In the genomic region with DNA sequence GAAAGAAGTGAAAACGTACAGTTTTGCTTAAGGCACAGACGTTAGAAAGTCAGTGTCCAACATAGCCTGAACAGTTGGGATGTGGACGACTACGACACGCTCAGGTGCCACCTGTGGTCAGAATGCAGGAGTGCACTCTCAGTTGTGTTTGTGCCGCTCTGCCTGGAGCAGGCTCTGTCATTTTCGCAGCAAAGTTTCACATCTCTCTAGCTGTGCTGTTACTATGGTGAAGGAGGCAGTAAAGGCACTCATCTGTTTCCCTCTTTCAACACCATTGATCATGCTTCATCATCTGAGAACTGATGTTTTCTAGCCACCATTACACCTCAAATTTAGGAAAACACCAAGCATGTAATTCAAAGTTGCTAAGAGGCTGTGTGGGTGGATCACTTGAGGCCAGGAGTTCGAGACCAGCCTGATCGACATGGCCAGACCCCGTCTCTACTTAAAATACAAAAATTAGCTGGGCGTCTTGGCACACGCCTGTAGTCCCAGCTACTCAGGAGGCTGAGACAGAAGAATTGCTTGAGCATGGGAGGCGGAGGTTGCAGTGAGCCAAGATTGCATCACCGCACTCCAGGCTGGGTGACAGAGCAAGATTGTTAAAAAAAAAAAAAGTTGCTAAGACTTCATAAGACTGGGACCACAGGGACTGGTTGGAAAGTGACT, we compare ENCODE assay signal across 1 cellular context.
A peak's percentile ranks its signal among the peaks of the same experiment; 100 is the strongest.
TF ChIP-seq lines count a peak whose summit lies in the region.

No MANE protein-coding gene starts in this region.

TF ChIP-seq in K562, 482 proteins besides CTCF, POLR2A, EP300 and RAD21 (continued from another document):
- TF ChIP-seq, protein P1, sequence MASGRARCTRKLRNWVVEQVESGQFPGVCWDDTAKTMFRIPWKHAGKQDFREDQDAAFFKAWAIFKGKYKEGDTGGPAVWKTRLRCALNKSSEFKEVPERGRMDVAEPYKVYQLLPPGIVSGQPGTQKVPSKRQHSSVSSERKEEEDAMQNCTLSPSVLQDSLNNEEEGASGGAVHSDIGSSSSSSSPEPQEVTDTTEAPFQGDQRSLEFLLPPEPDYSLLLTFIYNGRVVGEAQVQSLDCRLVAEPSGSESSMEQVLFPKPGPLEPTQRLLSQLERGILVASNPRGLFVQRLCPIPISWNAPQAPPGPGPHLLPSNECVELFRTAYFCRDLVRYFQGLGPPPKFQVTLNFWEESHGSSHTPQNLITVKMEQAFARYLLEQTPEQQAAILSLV (tag; IDR thresholded peaks at IDR 0.05) = 0 out of 2 replicates have a peak, but pooled peaks have one; percentile 49
- TF ChIP-seq ATF3 (IDR thresholded peaks at IDR 0.05) (peak; percentile 93), ATF3 (CRISPR knock-in tag; conservative IDR thresholded peaks at IDR 0.05) (no peak), DEAF1 (CRISPR knock-in tag; IDR thresholded peaks at IDR 0.05) (0 out of 2 replicates have a peak, but pooled peaks have one; percentile 22), FOXM1 (IDR thresholded peaks at IDR 0.05; ENCODE audit: low read depth) (no peak), FOXM1 (CRISPR knock-in tag; IDR thresholded peaks at IDR 0.05; ENCODE audit: low read depth) (no peak), ATF1 (CRISPR knock-in tag; IDR thresholded peaks at IDR 0.05) (no peak), ATF1 (tag; IDR thresholded peaks at IDR 0.05) (peak; percentile 27; the same call in 1 of the 2 replicates), CTBP1 (IDR thresholded peaks at IDR 0.05; ENCODE audit: borderline replicate concordance) (peak; percentile 29; the same call in 1 of the 2 replicates), BHLHE40 (IDR thresholded peaks at IDR 0.05; ENCODE audit: low read length) (no peak), RFX1 (IDR thresholded peaks at IDR 0.05) (peak; percentile 56)
